In genomic region chr6:42771741-42772100, GRCh38 we compare ENCODE assay signal across 11 cellular contexts. TPM values are rescaled to one million over a fixed set of nuclear protein-coding genes. Genes with fewer than 3 reads are reported as not detected.
DNase-seq lines count a peak whose midpoint lies in the region; ATAC-seq and TF ChIP-seq lines count a peak whose summit lies in the region.
"Had no signal": no experiment of that assay in that cellular context is flagged by ENCODE, and none has a peak within 500 bp of the region (broad histone marks: within the 10 kb centered on the region; RNA-seq: fewer than 3 reads in every experiment).

No MANE protein-coding gene starts in this region.

- H2AFZ ChIP-seq in DND-41 (ENCODE audit: low read depth, low read length), result no peak overlapping the region

- peak overlapping the region; percentile 53 for H3K27ac ChIP-seq in DND-41 (ENCODE audit: low read length)
- H3K27ac ChIP-seq in HEK293 (ENCODE audit: extremely low read depth, low read depth, low read length), result no peak overlapping the region
- H3K27ac ChIP-seq: HL-60 had no signal

- H4K20me1 ChIP-seq in DND-41 (ENCODE audit: insufficient read depth, low read length), result peaks cover 8% of the 10 kb centered on the region; the same call in 1 of the 2 replicates

- H3K4me1 Mint-ChIP-seq in WTC11 (peaks cover 29% of the 10 kb centered on the region), memory B cell (peaks cover 38% of the 10 kb centered on the region)

- no peaks in the 10 kb centered on the region for H3K27me3 Mint-ChIP-seq in WTC11 (ENCODE audit: low read depth)
- no peaks in the 10 kb centered on the region for H3K27me3 Mint-ChIP-seq in memory B cell

- H3K4me2 ChIP-seq in DND-41 (ENCODE audit: insufficient read depth, low read length), result peak overlapping the region; percentile 64

- H3K79me2 ChIP-seq in DND-41 (ENCODE audit: insufficient read depth, low read length), result no peaks in the 10 kb centered on the region

- no peaks in the 10 kb centered on the region for H3K36me3 Mint-ChIP-seq in WTC11
- peaks cover 7% of the 10 kb centered on the region for H3K36me3 Mint-ChIP-seq in memory B cell

- H3K9me3 Mint-ChIP-seq in WTC11 (no peaks in the 10 kb centered on the region), memory B cell (no peaks in the 10 kb centered on the region)

- no peak for DNase-seq in DND-41
- DNase-seq in WTC11 (ENCODE audit: low spot score), result no peak
- no peak for DNase-seq in memory B cell (ENCODE audit: low spot score in 2 of 2)
- DNase-seq in DMS79 treated with DMSO at 0.1 percent for 48 hours (lab: John Stamatoyannopoulos, UW), result no peak
- no peak for DNase-seq in mucosa of gallbladder (ENCODE audit: low spot score)
- no peak for DNase-seq in NCI-H526 treated with DMSO at 0.1 percent for 48 hours (lab: John Stamatoyannopoulos, UW)

- H3K9me3 ChIP-seq in DND-41 (ENCODE audit: insufficient read depth, low read length, severe bottlenecking) (no peaks in the 10 kb centered on the region), HEK293 (ENCODE audit: control insufficient read depth, insufficient read depth, low read depth, low read length) (no peaks in the 10 kb centered on the region)

- H3K9ac ChIP-seq in DND-41 (ENCODE audit: low read depth, low read length), result peak overlapping the region; percentile 48

- ATAC-seq in DND-41 (ENCODE audit: insufficient read depth, low read depth), result peak; percentile 19
- ATAC-seq in WTC11, result no peak
- peak; percentile 11 for ATAC-seq in memory B cell (ENCODE audit: low read depth)
- no peak for ATAC-seq in HG02970 (IDR thresholded peaks at IDR 0.05; ENCODE audit: low FRiP score, unreplicated experiment)

- H3K27me3 ChIP-seq in DND-41 (ENCODE audit: insufficient read depth, low read length, poor library complexity), result no peaks in the 10 kb centered on the region

- peaks cover 23% of the 10 kb centered on the region for H3K4me1 ChIP-seq in DND-41 (ENCODE audit: insufficient read depth, low read length)
- no peaks in the 10 kb centered on the region for H3K4me1 ChIP-seq in HEK293 (ENCODE audit: control insufficient read depth, insufficient read depth, low read length)

- H3K27ac Mint-ChIP-seq in WTC11, result peak overlapping the region; percentile 77
- H3K27ac Mint-ChIP-seq in memory B cell, result peak overlapping the region; percentile 99

- no peaks in the 10 kb centered on the region for H3K36me3 ChIP-seq in DND-41 (ENCODE audit: insufficient read depth, low read length)
- H3K36me3 ChIP-seq in HEK293 (ENCODE audit: control insufficient read depth in 2 of 2, insufficient read depth in 1 of 2, low read length in 2 of 2), result no peaks in the 10 kb centered on the region; a peak in 1 of 3 replicates

- POLR2A ChIA-PET in HEK293 (lab: Yijun Ruan, JAX), result interaction anchor here (1.0 to 3.4 kb wide), 3 partner anchors 10 to 26 kb away, joined by 3 to 17 read pairs (median 3); partner anchors contain the start of genes BICRAL and TBCC
- POLR2A ChIA-PET in WTC11 (lab: Charles Lee), result interaction anchor here (0.5 to 3.3 kb wide), 9 partner anchors 11 to 113 kb away, joined by 3 to 16 read pairs (median 4); partner anchors contain the start of genes BICRAL and TBCC

- H3K4me3 ChIP-seq in DND-41 (ENCODE audit: low read depth in 1 of 2, low read length in 2 of 2) (peak overlapping the region in 1 of 2 experiments; percentile 51; a peak in 2 of 4 replicates), HEK293 (ENCODE audit: low read depth, low read length) (no peak overlapping the region)

- no peak for TF ChIP-seq CTCF in DND-41 (IDR thresholded peaks at IDR 0.05; ENCODE audit: borderline replicate concordance, extremely low read depth, low read length, poor library complexity, severe bottlenecking)
- no peak for TF ChIP-seq CTCF in HEK293 (tag by site-specific recombination; IDR thresholded peaks at IDR 0.05)
- no peak for TF ChIP-seq CTCF in WTC11 (IDR thresholded peaks at IDR 0.05)

- CTCF ChIA-PET in HEK293 (lab: Yijun Ruan, JAX), result no interaction called here
- CTCF ChIA-PET in WTC11 (lab: Charles Lee), result interaction anchor here (0.5 to 1.9 kb wide), 6 partner anchors 10 to 127 kb away, joined by 3 to 7 read pairs (median 4); partner anchors contain the start of genes BICRAL and TBCC

- H3K4me3 Mint-ChIP-seq in WTC11 (peak overlapping the region; percentile 66), memory B cell (peak overlapping the region; percentile 73)

TF ChIP-seq in HEK293, 187 proteins besides CTCF, POLR2A, EP300 and RAD21:
- TF ChIP-seq ZNF19 (tag by site-specific recombination; IDR thresholded peaks at IDR 0.05; ENCODE audit: low read depth), result no peak
- TF ChIP-seq WT1 (tag by site-specific recombination; IDR thresholded peaks at IDR 0.05), result 0 out of 2 replicates have a peak, but pooled peaks have one; percentile 35
- peak; percentile 67 for TF ChIP-seq ZNF513 (tag by site-specific recombination; IDR thresholded peaks at IDR 0.05)

TF ChIP-seq in WTC11, 78 proteins besides CTCF, POLR2A, EP300 and RAD21:
- TF ChIP-seq CREB1 (CRISPR knock-in tag; IDR thresholded peaks at IDR 0.05), result no peak
- TF ChIP-seq JUN (CRISPR knock-in tag; IDR thresholded peaks at IDR 0.05), result no peak
- TF ChIP-seq TEAD1 (CRISPR knock-in tag; IDR thresholded peaks at IDR 0.05), result no peak

RNA-seq across cellular contexts. Expression of gene BICRAL, which starts 10.1 kb away (rescaled TPM):
- total RNA-seq in WTC11 (2021) (9.4 to 10.3 TPM (median 9.7 TPM) in 3 replicates), mucosa of gallbladder (18.1 TPM)

RNA-seq across cellular contexts. Expression of gene TBCC, which starts 25.8 kb away (rescaled TPM):
- total RNA-seq in WTC11 (2021) (24.7 to 27.3 TPM (median 25.0 TPM) in 3 replicates), mucosa of gallbladder (19.7 TPM)

RNA-seq across cellular contexts. Expression of gene PRPH2, which starts 49.3 kb away (rescaled TPM):
- total RNA-seq in WTC11 (2021), result 1.0 to 1.9 TPM (median 1.6 TPM) in 3 replicates
- 1.7 TPM for total RNA-seq in mucosa of gallbladder
- total RNA-seq: NCI-H460, osteocyte had no signal

Comparison
In these comparisons a context has a peak if more than half of its experiments do, and no peak if none do; other contexts are left out.
1. ATAC-seq: peak in DND-41 (single experiment) and memory B cell (single experiment); none in WTC11 (single experiment) and HG02970 (single experiment).